In the genomic region with DNA sequence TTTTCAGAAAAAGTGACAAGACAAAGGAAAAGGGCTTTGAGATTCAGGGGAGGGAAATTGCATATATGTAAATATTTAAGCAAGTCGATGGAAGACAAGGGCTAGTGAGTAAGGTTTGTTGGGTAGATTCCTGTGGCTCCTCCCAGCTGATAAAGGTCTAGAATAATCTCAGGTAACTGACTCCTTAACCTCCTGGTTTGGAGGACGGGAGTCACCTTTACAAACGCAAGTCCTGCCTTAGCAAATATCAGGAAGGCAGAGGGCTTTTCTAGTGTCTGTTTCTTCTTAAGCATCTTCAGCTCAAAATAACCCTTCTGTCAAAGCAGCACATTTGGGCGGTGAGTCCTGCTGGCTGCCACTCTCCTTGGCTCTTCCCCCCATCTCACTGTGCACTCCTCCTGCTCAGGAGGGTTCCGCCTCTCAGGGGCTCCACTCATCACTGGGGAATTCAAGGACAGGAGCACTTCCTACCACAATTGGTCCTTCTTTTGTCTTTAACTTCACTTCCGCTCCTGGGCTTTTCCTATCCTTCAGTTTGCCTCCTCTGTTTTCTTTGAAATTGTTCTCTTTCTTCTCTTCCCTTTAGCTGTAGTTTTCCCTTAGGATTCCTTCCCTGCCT, we compare ENCODE assay signal across 16 cellular contexts.
DNase-seq lines count a peak whose midpoint lies in the region; ATAC-seq, FAIRE-seq and TF ChIP-seq lines count a peak whose summit lies in the region.
"Had no signal": no experiment of that assay in that cellular context is flagged by ENCODE, and none has a peak within 500 bp of the region (broad histone marks: within the 10 kb centered on the region; RNA-seq: fewer than 3 reads in every experiment).

No MANE protein-coding gene starts in this region.

- no peak overlapping the region for H4K91ac ChIP-seq in H1 (replicated peaks; ENCODE audit: insufficient read length, low read length)

- DNase-seq in A549 (ENCODE audit: low read depth in 1 of 2, low spot score in 1 of 2) = no peak
- DNase-seq in PC-3 = peak; percentile 54
- no peak for DNase-seq in H1 (ENCODE audit: low read depth in 1 of 2, low spot score in 2 of 2)
- DNase-seq in mucosa of descending colon = peak in 1 of 3 donors; percentile 26
- DNase-seq in GM10248 (ENCODE audit: extremely low spot score) = no peak
- DNase-seq: activated naive CD4-positive, alpha-beta T cell treated with anti-CD3 and anti-CD28 coated beads, Interleukin-2, amount 50 U/mL, for 16 hours; Caco-2; NCI-H1436 treated with DMSO at 0.1 percent for 48 hours; NCI-H524; SHP77; spleen had no signal

- H3K9ac ChIP-seq in PC-3 (ENCODE audit: low read length) (peak overlapping the region; percentile 80), H1 (replicated peaks in 1 of 4; ENCODE audit: extremely low read depth in 1 of 4, low read depth in 3 of 4, low read length in 3 of 4) (no peak overlapping the region)

- H3K9me3 ChIP-seq in A549 = no peaks in the 10 kb centered on the region
- H3K9me3 ChIP-seq in PC-3 (ENCODE audit: low read length) = no peaks in the 10 kb centered on the region
- no peaks in the 10 kb centered on the region for H3K9me3 ChIP-seq in H1 (ENCODE audit: insufficient read depth in 2 of 2, low read depth in 1 of 2, low read length in 1 of 2)
- H3K9me3 ChIP-seq in mucosa of descending colon = no peaks in the 10 kb centered on the region
- H3K9me3 ChIP-seq: Caco-2, spleen had no signal

- no peak overlapping the region for H3K4ac ChIP-seq in H1 (replicated peaks; ENCODE audit: insufficient read length, low read depth, low read length)

- CTCF ChIA-PET in A549 (lab: Yijun Ruan, JAX) = interaction anchor here (0.8 to 1.1 kb wide), 2 partner anchors 67 to 141 kb away, joined by 3 to 5 read pairs; no protein-coding TSS in a partner anchor
- CTCF ChIA-PET in PC-3 (lab: Charles Lee) = no interaction called here
- CTCF ChIA-PET in H1 (lab: Charles Lee; ENCODE audit: partially characterized antibody) = interaction anchor here (1.5 kb wide), 1 partner anchor 107 kb away, joined by 3 read pairs; no protein-coding TSS in a partner anchor
- CTCF ChIA-PET in GM10248 (lab: Yijun Ruan, JAX) = no interaction called here

- H2AFZ ChIP-seq in PC-3 (ENCODE audit: low read length) (peak overlapping the region; percentile 45), H1 (ENCODE audit: low read length) (peak overlapping the region; percentile 18; the same call in 1 of the 2 replicates)

- no peak overlapping the region for H3K14ac ChIP-seq in H1 (ENCODE audit: insufficient read length)

- TF ChIP-seq RAD21 in A549 (conservative IDR thresholded peaks at IDR 0.05 in 1 of 2, IDR thresholded peaks at IDR 0.05 in 1 of 2) = no peak
- TF ChIP-seq RAD21 in H1 (IDR thresholded peaks at IDR 0.05 in 1 of 2, conservative IDR thresholded peaks at IDR 0.05 in 1 of 2; ENCODE audit: low read depth in 2 of 2, low read length in 2 of 2) = no peak

- H2BK120ac ChIP-seq in H1 (replicated peaks; ENCODE audit: low read depth, low read length) = no peak overlapping the region

- TSS peak; percentile 79 for BruUV-seq in PC-3 (replicated peaks; lab: Mats Ljungman, UMichigan)

- H4K8ac ChIP-seq in H1 (ENCODE audit: extremely low read depth, insufficient read depth, low read length) = no peak overlapping the region

- H3F3A ChIP-seq in PC-3 (ENCODE audit: low read length, unreplicated experiment) = peaks cover 4% of the 10 kb centered on the region

- H3K79me2 ChIP-seq in PC-3 (ENCODE audit: low read length) (no peaks in the 10 kb centered on the region), H1 (ENCODE audit: control insufficient read depth in 1 of 2, insufficient read depth in 2 of 2, low read length in 2 of 2) (no peaks in the 10 kb centered on the region)

- TF ChIP-seq CTCF in A549 (IDR thresholded peaks at IDR 0.05) (no peak), PC-3 (conservative IDR thresholded peaks at IDR 0.05; ENCODE audit: low read depth, low read length) (no peak), H1 (IDR thresholded peaks at IDR 0.05; ENCODE audit: control extremely low read depth in 1 of 3, insufficient read depth in 1 of 3, low read depth in 1 of 3, low read length in 3 of 3) (no peak), mucosa of descending colon (IDR thresholded peaks at IDR 0.05) (no peak), GM10248 (IDR thresholded peaks at IDR 0.05; ENCODE audit: control extremely low read depth, extremely low read depth, low read depth, missing control alignments) (no peak)

- H3K4me3 ChIP-seq in A549 (no peak overlapping the region), PC-3 (ENCODE audit: low read length) (peak overlapping the region; percentile 24; the same call in 1 of the 2 replicates), H1 (ENCODE audit: extremely low read depth in 1 of 4, insufficient read depth in 2 of 4, low read depth in 3 of 4, low read length in 4 of 4) (no peak overlapping the region), mucosa of descending colon (no peak overlapping the region)
- H3K4me3 ChIP-seq: spleen had no signal

- FAIRE-seq in A549 (lab: Jason Lieb, UNC) (no peak), H1 (lab: Jason Lieb, UNC) (no peak)
- FAIRE-seq: colon, HepG2 had no signal

- no peak overlapping the region for H2BK12ac ChIP-seq in H1 (ENCODE audit: low read depth, low read length)

- TF ChIP-seq POLR2A in A549 (IDR thresholded peaks at IDR 0.05; ENCODE audit: low read length) (no peak), H1 (IDR thresholded peaks at IDR 0.05; ENCODE audit: control extremely low read depth in 1 of 2, low read depth in 2 of 2, low read length in 2 of 2) (no peak)

- H3K27me3 ChIP-seq in PC-3 (ENCODE audit: low read length) = no peaks in the 10 kb centered on the region
- H3K27me3 ChIP-seq in H1 (replicated peaks in 1 of 4; ENCODE audit: control insufficient read depth in 3 of 4, extremely low read depth in 1 of 4, insufficient read depth in 3 of 4, low read length in 3 of 4) = no peaks in the 10 kb centered on the region
- H3K27me3 ChIP-seq: spleen had no signal

- POLR2A ChIA-PET in A549 (lab: Yijun Ruan, JAX) = no interaction called here
- POLR2A ChIA-PET in PC-3 (lab: Charles Lee; ENCODE audit: unreplicated experiment) = interaction anchor here (0.7 kb wide), 1 partner anchor 286 kb away, joined by 3 read pairs; no protein-coding TSS in a partner anchor
- POLR2A ChIA-PET in H1 (lab: Charles Lee; ENCODE audit: partially characterized antibody) = no interaction called here
- POLR2A ChIA-PET in GM10248 (lab: Yijun Ruan, JAX) = no interaction called here

- no peak for TF ChIP-seq EP300 in A549 (IDR thresholded peaks at IDR 0.05)
- no peak for TF ChIP-seq EP300 in H1 (IDR thresholded peaks at IDR 0.05; ENCODE audit: borderline replicate concordance in 1 of 2, low read depth in 2 of 2, low read length in 2 of 2)

- no peak overlapping the region for H2BK5ac ChIP-seq in H1 (ENCODE audit: low read depth, low read length)

- 85% methylated on average over 6 of the region's 6 CpGs for WGBS in A549 (ENCODE audit: missing lambda C conversion rate)
- 77% methylated on average over 6 of the region's 6 CpGs; no CpG with 5 or more reads in 1 of the 2 experiments for WGBS in H1 (ENCODE audit: extremely low coverage in 1 of 2, insufficient coverage in 1 of 2, insufficient read length in 1 of 2, insufficient replicate concordance in 2 of 2, low coverage in 1 of 2, low lambda C conversion rate in 2 of 2, missing lambda C conversion rate in 1 of 2), 2 experiments

- H3K23me2 ChIP-seq in H1 (ENCODE audit: low read depth, low read length) = no peaks in the 10 kb centered on the region

- no peak overlapping the region for H3K23ac ChIP-seq in H1 (ENCODE audit: insufficient read length)

- H3K56ac ChIP-seq in H1 (replicated peaks; ENCODE audit: insufficient read length, low read depth, low read length) = no peak overlapping the region

- H3K4me1 ChIP-seq in A549 (peaks cover 17% of the 10 kb centered on the region), PC-3 (ENCODE audit: insufficient read depth, low read length) (peaks cover 29% of the 10 kb centered on the region), H1 (replicated peaks in 1 of 4; ENCODE audit: control insufficient read depth in 3 of 4, insufficient read depth in 4 of 4, low read length in 3 of 4) (peaks cover 0 to 3% (median 0%) of the 10 kb centered on the region in 4 experiments; a peak in 2 of 7 replicates), mucosa of descending colon (ENCODE audit: low read depth) (peaks cover 26% of the 10 kb centered on the region)

- intact Hi-C loops in PC-3 (cut with micrococcal nuclease) (loop anchor here (1.0 to 10.0 kb wide), 9 partner anchors 63 to 817 kb away; no protein-coding TSS in a partner anchor), mucosa of descending colon (cut with DNase I, micrococcal nuclease) (no loop called here)

- no peak overlapping the region for H2AK5ac ChIP-seq in H1 (ENCODE audit: low read depth, low read length)

- H3K4me2 ChIP-seq in A549 (peak overlapping the region; percentile 36; the same call in 2 of the 3 replicates), PC-3 (ENCODE audit: low read length) (peak overlapping the region; percentile 76), H1 (ENCODE audit: insufficient read depth in 1 of 2, low read depth in 2 of 2, low read length in 2 of 2) (no peak overlapping the region)

- H4K20me1 ChIP-seq in PC-3 (ENCODE audit: low read length) (no peaks in the 10 kb centered on the region), H1 (replicated peaks in 1 of 2; ENCODE audit: control insufficient read depth in 1 of 2, insufficient read depth in 2 of 2, low read length in 2 of 2) (no peaks in the 10 kb centered on the region)

- H2BK20ac ChIP-seq in H1 (ENCODE audit: low read length) = no peak overlapping the region

- H4K5ac ChIP-seq in H1 (ENCODE audit: insufficient read length, low read depth, low read length) = no peak overlapping the region

- H3K18ac ChIP-seq in H1 (ENCODE audit: extremely low read depth, low read length) = no peak overlapping the region

- H3K9me2 ChIP-seq in PC-3 (replicated peaks; ENCODE audit: low read length) = no peaks in the 10 kb centered on the region

- H3K79me1 ChIP-seq in H1 (ENCODE audit: low read depth, low read length) = no peaks in the 10 kb centered on the region

- ATAC-seq in A549 = no peak
- peak; percentile 41 for ATAC-seq in PC-3
- peak; percentile 59 for ATAC-seq in mucosa of descending colon
- ATAC-seq in HG02571 (IDR thresholded peaks at IDR 0.05; ENCODE audit: unreplicated experiment) = no peak
- ATAC-seq in GM19467 (IDR thresholded peaks at IDR 0.05; ENCODE audit: unreplicated experiment) = no peak
- no peak for ATAC-seq in GM18907 (IDR thresholded peaks at IDR 0.05; ENCODE audit: unreplicated experiment)
- ATAC-seq: HepG2 had no signal

- H3K36me3 ChIP-seq in PC-3 (ENCODE audit: low read depth, low read length) = no peaks in the 10 kb centered on the region
- no peaks in the 10 kb centered on the region for H3K36me3 ChIP-seq in H1 (ENCODE audit: control insufficient read depth in 2 of 4, insufficient read depth in 4 of 4, low read length in 3 of 4)
- H3K36me3 ChIP-seq in mucosa of descending colon (ENCODE audit: low read depth) = no peaks in the 10 kb centered on the region
- H3K36me3 ChIP-seq: spleen had no signal

- peak overlapping the region; percentile 7 to 45; a peak in 2 of 6 replicates for H3K27ac ChIP-seq in A549
- H3K27ac ChIP-seq in PC-3 (ENCODE audit: low read length) = peak overlapping the region; percentile 100
- H3K27ac ChIP-seq in H1 (ENCODE audit: low read depth, low read length) = no peak overlapping the region

- no peak overlapping the region for H2BK15ac ChIP-seq in H1 (ENCODE audit: low read length)

TF ChIP-seq in A549, 52 proteins besides CTCF, POLR2A, EP300 and RAD21 (continues in another document):
- TF ChIP-seq HDAC2 (IDR thresholded peaks at IDR 0.05) = no peak

Comparison
In these comparisons a context has a peak if more than half of its experiments do, and no peak if none do; other contexts are left out.
1. ATAC-seq: peak in PC-3 (single experiment) and mucosa of descending colon (single experiment); none in A549 (0 of 2), HG02571 (single experiment), GM19467 (single experiment) and GM18907 (single experiment).
2. H3K4me2 ChIP-seq: peak in A549 (single experiment) and PC-3 (single experiment); none in H1 (0 of 2).
3. CTCF ChIA-PET loops: an anchor here in A549 (0.8 to 1.1 kb wide) and H1 (1.5 kb wide); none called in PC-3 and GM10248.